Comparison of ENCODE assay signal across 9 cellular contexts in the genomic region with DNA sequence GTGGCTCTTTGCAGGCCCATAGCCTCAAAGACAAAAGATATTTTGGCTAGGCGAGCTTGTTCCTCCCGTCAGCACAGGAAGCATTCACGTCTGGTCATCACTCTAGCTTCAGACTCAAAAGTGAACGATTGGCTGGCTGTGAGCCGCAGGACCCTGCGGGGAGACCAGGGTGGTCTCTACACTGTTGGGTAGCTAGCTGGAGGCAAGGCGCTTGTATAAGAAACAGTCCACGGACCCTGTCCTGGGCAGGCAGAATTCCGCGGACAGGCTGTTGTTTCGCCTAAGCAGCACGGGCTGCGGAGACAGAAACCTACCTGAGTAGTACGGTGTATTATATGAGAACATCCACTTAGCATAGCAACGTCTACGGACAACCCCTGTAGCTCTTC. TPM values are rescaled to one million over a fixed set of nuclear protein-coding genes. Genes with fewer than 3 reads are reported as not detected.
DNase-seq lines count a peak whose midpoint lies in the region; ATAC-seq and TF ChIP-seq lines count a peak whose summit lies in the region.
"Had no signal": no experiment of that assay in that cellular context is flagged by ENCODE, and none has a peak within 500 bp of the region (broad histone marks: within the 10 kb centered on the region; RNA-seq: fewer than 3 reads in every experiment).

No MANE protein-coding gene starts in this region.

- H3K9me3 ChIP-seq in HUES6 (ENCODE audit: control insufficient read depth, insufficient read depth, low read depth, low read length) = no peaks in the 10 kb centered on the region
- H3K9me3 ChIP-seq in naive thymus-derived CD4-positive, alpha-beta T cell (ENCODE audit: control insufficient read depth in 2 of 3, low read length in 3 of 3) = no peaks in the 10 kb centered on the region

- peaks cover 26 to 65% (median 51%) of the 10 kb centered on the region in 7 donors for H3K4me1 Mint-ChIP-seq in naive thymus-derived CD4-positive, alpha-beta T cell

- CTCF ChIA-PET in naive thymus-derived CD4-positive, alpha-beta T cell (lab: Charles Lee) = interaction anchor here (2.4 kb wide), 1 partner anchor 10 kb away, joined by 8 read pairs; no protein-coding TSS in a partner anchor

- peak; percentile 8 for ATAC-seq in GM21381 (IDR thresholded peaks at IDR 0.05; ENCODE audit: unreplicated experiment)
- peak; percentile 1 for ATAC-seq in naive thymus-derived CD4-positive, alpha-beta T cell

- peak overlapping the region; percentile 96 to 100 (median 99) for H3K27ac Mint-ChIP-seq in naive thymus-derived CD4-positive, alpha-beta T cell

- H3K27me3 Mint-ChIP-seq in naive thymus-derived CD4-positive, alpha-beta T cell = peaks cover 0 to 6% (median 0%) of the 10 kb centered on the region in 5 donors

- H3K4me3 Mint-ChIP-seq in naive thymus-derived CD4-positive, alpha-beta T cell = peak overlapping the region; percentile 94 to 100 (median 100)

- peak overlapping the region; percentile 62; the same call in 1 of the 2 replicates for H3K27ac ChIP-seq in HUES6 (ENCODE audit: low read depth, low read length)
- peak overlapping the region; percentile 87 for H3K27ac ChIP-seq in naive thymus-derived CD4-positive, alpha-beta T cell (ENCODE audit: low read depth, low read length)

- POLR2A ChIA-PET in naive thymus-derived CD4-positive, alpha-beta T cell (lab: Charles Lee) = interaction anchor here (0.6 to 10.2 kb wide), 19 partner anchors 8 to 773 kb away, joined by 3 to 316 read pairs (median 6); partner anchors contain the start of genes ARHGDIB, ATF7IP, C12orf60 and WBP11

- H3K27me3 ChIP-seq in HUES6 (ENCODE audit: control insufficient read depth, insufficient read depth, low read length) = no peaks in the 10 kb centered on the region
- no peaks in the 10 kb centered on the region for H3K27me3 ChIP-seq in naive thymus-derived CD4-positive, alpha-beta T cell (ENCODE audit: control insufficient read depth in 2 of 2, insufficient read depth in 2 of 2, low read length in 2 of 2)

- peaks cover 23% of the 10 kb centered on the region for H3K4me1 ChIP-seq in HUES6 (ENCODE audit: control insufficient read depth, insufficient read depth, low read length)
- H3K4me1 ChIP-seq in naive thymus-derived CD4-positive, alpha-beta T cell (ENCODE audit: control insufficient read depth in 2 of 2, insufficient read depth in 2 of 2, low read length in 2 of 2) = peaks cover 11 to 18% of the 10 kb centered on the region in 2 donors

- H3K4me3 ChIP-seq in HUES6 (ENCODE audit: low read depth, low read length) = peak overlapping the region; percentile 86
- H3K4me3 ChIP-seq in choroid plexus epithelial cell (ENCODE audit: low read depth, low read length) = peak overlapping the region; percentile 76
- peak overlapping the region; percentile 79 for H3K4me3 ChIP-seq in naive thymus-derived CD4-positive, alpha-beta T cell (ENCODE audit: low read length)

- no peak for TF ChIP-seq CTCF in choroid plexus epithelial cell (conservative IDR thresholded peaks at IDR 0.05; ENCODE audit: low read depth, low read length)

- H3K36me3 ChIP-seq in HUES6 (ENCODE audit: control insufficient read depth, insufficient read depth, low read length) = no peaks in the 10 kb centered on the region
- H3K36me3 ChIP-seq in naive thymus-derived CD4-positive, alpha-beta T cell (ENCODE audit: control insufficient read depth in 2 of 3, insufficient read depth in 3 of 3, low read length in 3 of 3) = peaks cover 0 to 13% (median 0%) of the 10 kb centered on the region in 3 experiments

- intact Hi-C loops in naive thymus-derived CD4-positive, alpha-beta T cell (cut with micrococcal nuclease) = loop anchor here (1.0 to 10.0 kb wide), 13 partner anchors 30 to 1959 kb away; partner anchors contain the start of genes DDX47 (in 2 of the 2), STRAP (in 2 of the 2), C12orf60 (in 1 of the 2) and EPS8 (in 1 of the 2)

- peak overlapping the region; percentile 81 for H3K9ac ChIP-seq in HUES6 (ENCODE audit: low read length)

- peaks cover 0 to 21% (median 0%) of the 10 kb centered on the region in 11 donors for H3K9me3 Mint-ChIP-seq in naive thymus-derived CD4-positive, alpha-beta T cell

- peak; percentile 96 for DNase-seq in DMS53 (lab: John Stamatoyannopoulos, UW)
- no peak for DNase-seq in choroid plexus epithelial cell (ENCODE audit: low read depth)
- peak in 1 of 9 donors; percentile 46 for DNase-seq in naive thymus-derived CD4-positive, alpha-beta T cell
- no peak for DNase-seq in NCI-H1092 treated with DMSO at 0.1 percent for 48 hours (lab: John Stamatoyannopoulos, UW)
- DNase-seq in cortex of kidney (lab: John Stamatoyannopoulos, UW) = no peak
- no peak for DNase-seq in NCI-H2107 treated with DMSO at 0.1 percent for 48 hours (lab: John Stamatoyannopoulos, UW; ENCODE audit: unreplicated experiment)

- peaks cover 3 to 14% (median 4%) of the 10 kb centered on the region in 5 donors for H3K36me3 Mint-ChIP-seq in naive thymus-derived CD4-positive, alpha-beta T cell

RNA-seq across cellular contexts. Expression of gene WBP11, which starts 29.6 kb away (rescaled TPM):
- 100 to 1,000 TPM in 2 of 5 experiments, 10 to 100 TPM in 3; 77.9 to 129 (median 90.4) TPM for total RNA-seq in naive thymus-derived CD4-positive, alpha-beta T cell
- polyA plus RNA-seq in naive thymus-derived CD4-positive, alpha-beta T cell = 10 to 100 TPM; 58.5 to 61.2 TPM

RNA-seq across cellular contexts. Expression of gene C12orf60, which starts 29.8 kb away (rescaled TPM):
- 1 to 10 TPM in 2 of 5 experiments, under 1 TPM in 2, not detected in 1; 0.22 to 1.7 (median 1.2) TPM for total RNA-seq in naive thymus-derived CD4-positive, alpha-beta T cell
- 1 to 10 TPM in 1 of 2 donors, under 1 TPM in 1; 0.86 to 1.5 TPM for polyA plus RNA-seq in naive thymus-derived CD4-positive, alpha-beta T cell

RNA-seq across cellular contexts. Expression of gene SMCO3, which starts 40.3 kb away (rescaled TPM):
- not detected for total RNA-seq in naive thymus-derived CD4-positive, alpha-beta T cell
- polyA plus RNA-seq in naive thymus-derived CD4-positive, alpha-beta T cell = not detected
- total RNA-seq: M059J had no signal
